22 cellular contexts compared by ENCODE assay signal in genomic region chr2:179965291-179965690, GRCh38.
"Had no signal": no experiment of that assay in that cellular context is flagged by ENCODE, and none has a peak within 500 bp of the region (broad histone marks: within the 10 kb centered on the region; RNA-seq: fewer than 3 reads in every experiment).

No MANE protein-coding gene starts in this region.

- H3K4me3 ChIP-seq: colonic mucosa, left ventricle myocardium inferior, lower lobe of right lung, neural progenitor cell, pancreas had no signal

- H3K4me3 Mint-ChIP-seq: endodermal cell; immature natural killer cell; memory B cell; mesothelial cell of epicardium; natural killer cell treated with Interleukin-12 subunit alpha and Interleukin-12 subunit beta and Interleukin-15 and Interleukin-18, amount 100 ng/mL, for 72 hours; neural progenitor cell had no signal

- H3K36me3 ChIP-seq: colonic mucosa had no signal

- H2AFZ ChIP-seq: neural progenitor cell had no signal

- H3K27ac Mint-ChIP-seq: endodermal cell, memory B cell, mesothelial cell of epicardium, neural progenitor cell, progenitor cell of endocrine pancreas had no signal

- H3K9me3 Mint-ChIP-seq: endodermal cell; immature natural killer cell; memory B cell; mesothelial cell of epicardium; natural killer cell treated with Interleukin-12 subunit alpha and Interleukin-12 subunit beta and Interleukin-15 and Interleukin-18, amount 100 ng/mL, for 72 hours; neural progenitor cell had no signal

- H3K27me3 Mint-ChIP-seq: memory B cell; natural killer cell treated with Interleukin-12 subunit alpha and Interleukin-12 subunit beta and Interleukin-15 and Interleukin-18, amount 100 ng/mL, for 72 hours; progenitor cell of endocrine pancreas had no signal

- ATAC-seq: foreskin keratinocyte; left cardiac atrium; lower lobe of right lung; natural killer cell treated with Interleukin-12 subunit alpha and Interleukin-12 subunit beta and Interleukin-15 and Interleukin-18, amount 100 ng/mL, for 72 hours; pancreas; right cardiac atrium had no signal

- H3K27ac ChIP-seq: colonic mucosa, foreskin keratinocyte, left ventricle myocardium inferior, lower lobe of right lung, neural progenitor cell, pancreas had no signal

- H3K27me3 ChIP-seq: colonic mucosa, foreskin keratinocyte, neural progenitor cell, pancreas had no signal

- H3K4me2 ChIP-seq: neural progenitor cell had no signal

- DNase-seq: colonic mucosa; dermis blood vessel endothelial cell; effector CD4-positive, alpha-beta T cell; endodermal cell; foreskin keratinocyte; immature natural killer cell; kidney; left cardiac atrium; left ventricle myocardium inferior; lower lobe of right lung; nucleus accumbens; pancreas; right cardiac atrium; small intestine; stimulated activated CD4-positive, alpha-beta T cell treated with anti-CD3 and anti-CD28 coated beads, Interleukin-12 subunit alpha, Interleukin-12 subunit beta, amount 100 ng/mL, for 4 hours; stimulated activated naive CD4-positive, alpha-beta T cell treated with Interleukin-2 at 50 U/mL for 16 hours; trophoblast cell had no signal

- H3K9ac ChIP-seq: neural progenitor cell had no signal

- H3K9me3 ChIP-seq: colonic mucosa, left ventricle myocardium inferior, lower lobe of right lung, pancreas had no signal

- H3K4me1 ChIP-seq: colonic mucosa, left ventricle myocardium inferior, lower lobe of right lung, pancreas had no signal

- H3K4me1 Mint-ChIP-seq: memory B cell, neural progenitor cell had no signal
